In genomic region chr9:129270903-129271431, GRCh38 we compare ENCODE assay signal across 8 cellular contexts.
DNase-seq lines count a peak whose midpoint lies in the region; ATAC-seq and TF ChIP-seq lines count a peak whose summit lies in the region.

No MANE protein-coding gene starts in this region.

- no peak overlapping the region for H3K56ac ChIP-seq in IMR-90 (ENCODE audit: extremely low read depth, insufficient read depth, low read length)

- peaks cover 26% of the 10 kb centered on the region for H3K27me3 ChIP-seq in IMR-90 (ENCODE audit: control insufficient read depth, insufficient read depth, low read length)
- H3K27me3 ChIP-seq in mammary epithelial cell (ENCODE audit: insufficient read depth, low read length): no peaks in the 10 kb centered on the region
- H3K27me3 ChIP-seq in upper lobe of right lung: no peaks in the 10 kb centered on the region

- H3K27ac ChIP-seq in IMR-90 (ENCODE audit: insufficient read depth, low read length) (no peak overlapping the region), mammary epithelial cell (ENCODE audit: insufficient read depth, low read depth, low read length) (peak overlapping the region; percentile 16), upper lobe of right lung (no peak overlapping the region)

- 83% methylated on average over 1 of the region's 11 CpGs; no CpG with 5 or more reads in 1 of the 2 experiments for WGBS in IMR-90 (ENCODE audit: extremely low coverage in 2 of 2, insufficient read length in 1 of 2), 2 experiments
- 2% methylated on average over 9 of the region's 11 CpGs for WGBS in mammary epithelial cell (ENCODE audit: low coverage, missing lambda C conversion rate)

- H3K9me3 ChIP-seq in IMR-90 (ENCODE audit: control insufficient read depth, insufficient read depth, low read length) (no peaks in the 10 kb centered on the region), mammary epithelial cell (replicated peaks; ENCODE audit: insufficient read depth, low read length) (no peaks in the 10 kb centered on the region), upper lobe of right lung (no peaks in the 10 kb centered on the region)

- H3K4me1 ChIP-seq in IMR-90 (ENCODE audit: control insufficient read depth, insufficient read depth, low read length) (peaks cover 5% of the 10 kb centered on the region), mammary epithelial cell (ENCODE audit: insufficient read depth, low read length) (peaks cover 23% of the 10 kb centered on the region), upper lobe of right lung (peaks cover 4% of the 10 kb centered on the region)

- dilution Hi-C loops in IMR-90 (cut with HindIII; ENCODE audit: low sequenced_read_pairs, unreplicated experiment): no loop called here
- dilution Hi-C loops in mammary epithelial cell (cut with HindIII; ENCODE audit: low sequenced_read_pairs): no loop called here

- H4K5ac ChIP-seq in IMR-90 (ENCODE audit: low read depth, low read length): no peak overlapping the region

- CTCF ChIA-PET in IMR-90 (lab: Yijun Ruan, JAX) (no interaction called here), mammary epithelial cell (lab: Charles Lee; ENCODE audit: low non-redundant PET) (no interaction called here)

- no peak overlapping the region for H2AK9ac ChIP-seq in IMR-90 (replicated peaks; ENCODE audit: low read depth, low read length, poor library complexity)

- POLR2A ChIA-PET in IMR-90 (lab: Charles Lee; ENCODE audit: unreplicated experiment): no interaction called here

- H3K27ac Mint-ChIP-seq in CD14-positive monocyte: peak overlapping the region in 1 of 7 donors; percentile 16

- H4K91ac ChIP-seq in IMR-90 (ENCODE audit: insufficient read depth, low read depth, low read length): no peak overlapping the region

- intact Hi-C loops in CD14-positive monocyte (cut with micrococcal nuclease) (no loop called here), IMR-90 (cut with micrococcal nuclease) (no loop called here), mammary epithelial cell (cut with micrococcal nuclease) (no loop called here), upper lobe of right lung (cut with DNase I) (no loop called here)

- H2BK5ac ChIP-seq in IMR-90 (ENCODE audit: low read depth, low read length, poor library complexity, severe bottlenecking): no peak overlapping the region

- H3K4me2 ChIP-seq in IMR-90 (ENCODE audit: low read depth, low read length) (no peak overlapping the region), mammary epithelial cell (ENCODE audit: insufficient read depth, low read depth, low read length) (peak overlapping the region; percentile 62)

- H3K4me1 Mint-ChIP-seq in CD14-positive monocyte: peaks cover 21% of the 10 kb centered on the region

- no peak overlapping the region for H2BK15ac ChIP-seq in IMR-90 (ENCODE audit: low read depth, low read length)

- DNase-seq in CD14-positive monocyte (ENCODE audit: low spot score) (no peak), IMR-90 (peak; percentile 44), mammary epithelial cell (peak; percentile 82), upper lobe of right lung (peak; percentile 31), HPDE6-E6E7 (ENCODE audit: extremely low spot score) (no peak), anterior cingulate cortex (lab: John Stamatoyannopoulos, UW) (no peak)

- no peak overlapping the region for H2AK5ac ChIP-seq in IMR-90 (ENCODE audit: low read depth, low read length)

- no peak for TF ChIP-seq POLR2A in IMR-90 (IDR thresholded peaks at IDR 0.05; ENCODE audit: low read depth, low read length)

- H4K20me1 ChIP-seq in IMR-90 (ENCODE audit: insufficient read depth, low read length): no peaks in the 10 kb centered on the region
- no peaks in the 10 kb centered on the region for H4K20me1 ChIP-seq in mammary epithelial cell (ENCODE audit: insufficient read depth, low read length)

- no peaks in the 10 kb centered on the region for H3K79me1 ChIP-seq in IMR-90 (ENCODE audit: low read depth in 1 of 2, low read length in 2 of 2)

- H3K36me3 ChIP-seq in IMR-90 (ENCODE audit: control insufficient read depth, insufficient read depth, low read length) (no peaks in the 10 kb centered on the region), mammary epithelial cell (ENCODE audit: insufficient read depth, low read length) (no peaks in the 10 kb centered on the region), upper lobe of right lung (no peaks in the 10 kb centered on the region)

- H3K18ac ChIP-seq in IMR-90 (ENCODE audit: low read depth, low read length): no peak overlapping the region

- no peak overlapping the region for H2BK20ac ChIP-seq in IMR-90 (ENCODE audit: low read depth, low read length)

- H3K9me1 ChIP-seq in IMR-90 (ENCODE audit: insufficient read depth, low read length): no peaks in the 10 kb centered on the region; the same call in none of the 2 replicates

- H3K36me3 Mint-ChIP-seq in CD14-positive monocyte: no peaks in the 10 kb centered on the region

- peaks cover 0 to 3% (median 0%) of the 10 kb centered on the region in 7 donors for H3K9me3 Mint-ChIP-seq in CD14-positive monocyte

- H2AFZ ChIP-seq in IMR-90 (replicated peaks; ENCODE audit: low read length, poor library complexity) (no peak overlapping the region), mammary epithelial cell (ENCODE audit: low read depth, low read length) (peak overlapping the region; percentile 79)

- H3K4me3 ChIP-seq in IMR-90 (ENCODE audit: insufficient read depth, low read depth, low read length) (no peak overlapping the region), mammary epithelial cell (replicated peaks in 1 of 3; ENCODE audit: insufficient read depth in 1 of 3, low read depth in 2 of 3, low read length in 3 of 3) (no peak overlapping the region), upper lobe of right lung (no peak overlapping the region)

- no peak overlapping the region for H2BK120ac ChIP-seq in IMR-90 (ENCODE audit: low read depth, low read length)

- in situ Hi-C loops in IMR-90 (cut with MboI; ENCODE audit: low sequenced_read_pairs) (no loop called here), mammary epithelial cell (cut with MboI; ENCODE audit: low sequenced_read_pairs in 2 of 2) (no loop called here)

- H3K27me3 Mint-ChIP-seq in CD14-positive monocyte (ENCODE audit: low read depth in 3 of 3): peaks cover 13 to 19% (median 14%) of the 10 kb centered on the region in 3 donors

- BruUV-seq in IMR-90 (replicated peaks; lab: Mats Ljungman, UMichigan): no TSS peak
- no TSS peak for BruUV-seq in mammary epithelial cell (replicated peaks; lab: Mats Ljungman, UMichigan)

- peak overlapping the region; percentile 48 to 81 for H3K4me3 Mint-ChIP-seq in CD14-positive monocyte

- no peak overlapping the region for H3K4ac ChIP-seq in IMR-90 (ENCODE audit: low read depth, low read length)

- no peak overlapping the region for H3K14ac ChIP-seq in IMR-90 (replicated peaks; ENCODE audit: low read depth, low read length)

- no peak for TF ChIP-seq RAD21 in IMR-90 (IDR thresholded peaks at IDR 0.05; ENCODE audit: low read length)

- no peak for TF ChIP-seq CTCF in CD14-positive monocyte (IDR thresholded peaks at IDR 0.05)
- no peak for TF ChIP-seq CTCF in IMR-90 (conservative IDR thresholded peaks at IDR 0.05; ENCODE audit: low read depth, low read length)
- TF ChIP-seq CTCF in mammary epithelial cell (conservative IDR thresholded peaks at IDR 0.05 in 1 of 2, IDR thresholded peaks at IDR 0.05 in 1 of 2; ENCODE audit: extremely low read depth in 1 of 2, insufficient read depth in 1 of 2, low read depth in 1 of 2, low read length in 2 of 2): no peak
- no peak for TF ChIP-seq CTCF in upper lobe of right lung (IDR thresholded peaks at IDR 0.05)

- no peaks in the 10 kb centered on the region for H3K79me2 ChIP-seq in mammary epithelial cell (ENCODE audit: insufficient read depth, low read length)

- ATAC-seq in GM19452 (IDR thresholded peaks at IDR 0.05; ENCODE audit: unreplicated experiment): peak; percentile 66
- peak; percentile 40; the same call in 1 of the 2 replicates for ATAC-seq in IMR-90 (ENCODE audit: low read depth)
- peak; percentile 39 for ATAC-seq in upper lobe of right lung
- no peak for ATAC-seq in GM21526 (IDR thresholded peaks at IDR 0.05; ENCODE audit: low FRiP score, unreplicated experiment)

- no peak overlapping the region for H4K8ac ChIP-seq in IMR-90 (ENCODE audit: low read depth in 2 of 2, low read length in 2 of 2)

- H3K9ac ChIP-seq in IMR-90 (ENCODE audit: low read depth, low read length) (no peak overlapping the region), mammary epithelial cell (ENCODE audit: insufficient read depth, low read length) (no peak overlapping the region)

- H3K23ac ChIP-seq in IMR-90 (ENCODE audit: low read depth, low read length): no peak overlapping the region

TF ChIP-seq in IMR-90, 13 proteins besides CTCF, POLR2A, EP300 and RAD21:
- TF ChIP-seq CHD1 (IDR thresholded peaks at IDR 0.05; ENCODE audit: low read depth, low read length): no peak
- no peak for TF ChIP-seq MAFK (IDR thresholded peaks at IDR 0.05; ENCODE audit: low read depth, low read length)
- no peak for TF ChIP-seq RCOR1 (IDR thresholded peaks at IDR 0.05; ENCODE audit: insufficient replicate concordance, low read length)
- no peak for TF ChIP-seq NFE2L2 (IDR thresholded peaks at IDR 0.05; ENCODE audit: low read depth, low read length)
- no peak for TF ChIP-seq CEBPB (IDR thresholded peaks at IDR 0.05; ENCODE audit: low read depth, low read length)
- no peak for TF ChIP-seq MXI1 (IDR thresholded peaks at IDR 0.05; ENCODE audit: borderline replicate concordance, low read depth, low read length)

Comparison
In these comparisons a context has a peak if more than half of its experiments do, and no peak if none do; other contexts are left out.
1. DNase-seq: peak in IMR-90 (single experiment), mammary epithelial cell (single experiment) and upper lobe of right lung (single experiment); none in CD14-positive monocyte (single experiment), HPDE6-E6E7 (single experiment) and anterior cingulate cortex (0 of 58).